8 cellular contexts compared by ENCODE assay signal in the genomic region with DNA sequence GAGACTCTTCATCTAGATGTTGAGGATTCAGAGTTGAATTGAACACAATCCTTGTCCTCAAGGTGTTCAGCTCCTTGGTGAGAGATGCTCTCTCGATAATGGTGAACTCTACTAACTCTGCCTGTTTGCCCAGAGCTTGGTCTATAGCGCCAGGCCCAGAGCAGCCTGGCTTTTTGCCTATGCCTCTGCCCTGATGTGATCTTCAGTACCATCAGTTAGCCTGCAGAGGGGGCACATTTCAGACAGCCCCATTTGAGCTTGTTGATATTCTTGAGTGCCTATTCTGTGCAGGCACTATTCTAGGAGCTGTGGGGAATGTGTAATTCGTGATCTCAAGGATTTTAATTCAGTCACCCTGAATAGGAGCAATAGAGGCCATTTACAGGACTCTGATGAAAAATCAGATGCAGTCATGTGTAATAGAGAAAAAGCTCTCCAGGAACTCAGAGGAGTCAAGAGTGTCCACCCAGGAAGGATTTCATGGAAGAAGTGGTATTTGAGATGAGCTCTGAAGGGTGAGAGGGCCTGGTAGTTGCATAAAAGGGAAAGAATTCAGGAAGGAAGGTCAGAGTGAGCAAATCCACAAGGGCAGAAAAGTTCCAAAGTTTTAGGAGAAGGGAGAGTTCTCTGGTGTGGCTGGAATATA. TPM values are rescaled to one million over a fixed set of nuclear protein-coding genes. Genes with fewer than 3 reads are reported as not detected.
DNase-seq lines count a peak whose midpoint lies in the region; ATAC-seq and TF ChIP-seq lines count a peak whose summit lies in the region.

No MANE protein-coding gene starts in this region.

- H3K9me3 Mint-ChIP-seq in stimulated activated naive B cell treated with anti-CD40 and anti-IgM and Interleukin-4, amounts not matched to agents 10 μg/mL and 1 μg/mL and 100 μg/mL, for 72 hours, result no peaks in the 10 kb centered on the region

- TF ChIP-seq CTCF in WI38 (IDR thresholded peaks at IDR 0.05; ENCODE audit: low read depth, low read length) (peak; percentile 55), foreskin keratinocyte (conservative IDR thresholded peaks at IDR 0.05) (peak; percentile 67)

- in situ Hi-C loops in G401 (cut with HindIII; ENCODE audit: low sequenced_read_pairs), result no loop called here

- peaks cover 2 to 13% of the 10 kb centered on the region in 2 donors for H3K4me1 Mint-ChIP-seq in stimulated activated naive B cell treated with anti-CD40 and anti-IgM and Interleukin-4, amounts not matched to agents 10 μg/mL and 1 μg/mL and 100 μg/mL, for 72 hours

- H3K4me3 Mint-ChIP-seq in stimulated activated naive B cell treated with anti-CD40 and anti-IgM and Interleukin-4, amounts not matched to agents 10 μg/mL and 1 μg/mL and 100 μg/mL, for 72 hours, result no peak overlapping the region

- no peak for TF ChIP-seq EP300 in Ishikawa (IDR thresholded peaks at IDR 0.05; ENCODE audit: borderline replicate concordance)

- H3K27ac Mint-ChIP-seq in stimulated activated naive B cell treated with anti-CD40 and anti-IgM and Interleukin-4, amounts not matched to agents 10 μg/mL and 1 μg/mL and 100 μg/mL, for 72 hours, result peak overlapping the region; percentile 1

- H3K27ac ChIP-seq in foreskin keratinocyte, result no peak overlapping the region

- peaks cover 43 to 70% of the 10 kb centered on the region in 2 donors for H3K36me3 Mint-ChIP-seq in stimulated activated naive B cell treated with anti-CD40 and anti-IgM and Interleukin-4, amounts not matched to agents 10 μg/mL and 1 μg/mL and 100 μg/mL, for 72 hours

- ATAC-seq in foreskin keratinocyte (peak; percentile 61), GM21825 (IDR thresholded peaks at IDR 0.05; ENCODE audit: unreplicated experiment) (no peak)
- ATAC-seq in stimulated activated naive B cell treated with anti-CD40 and anti-IgM and Interleukin-4, amounts not matched to agents 10 μg/mL and 1 μg/mL and 100 μg/mL, for 72 hours (replicated peaks), result peak; percentile 69 to 81

- peak; percentile 7 for DNase-seq in NCI-H1436 (lab: John Stamatoyannopoulos, UW)
- DNase-seq in NCI-H1436 treated with DMSO at 0.1 percent for 48 hours (lab: John Stamatoyannopoulos, UW), result no peak
- no peak for DNase-seq in foreskin keratinocyte
- DNase-seq in stimulated activated naive B cell treated with anti-CD40 and anti-IgM and Interleukin-4, amounts not matched to agents 10 μg/mL and 1 μg/mL and 100 μg/mL, for 72 hours, result no peak
- no peak for DNase-seq in G401 (ENCODE audit: low spot score)

- H3K4me1 ChIP-seq in foreskin keratinocyte, result no peaks in the 10 kb centered on the region

- H3K27me3 Mint-ChIP-seq in stimulated activated naive B cell treated with anti-CD40 and anti-IgM and Interleukin-4, amounts not matched to agents 10 μg/mL and 1 μg/mL and 100 μg/mL, for 72 hours, result no peaks in the 10 kb centered on the region

- H3K27me3 ChIP-seq in foreskin keratinocyte, result no peaks in the 10 kb centered on the region

- no peak overlapping the region for H3K4me3 ChIP-seq in WI38 (ENCODE audit: low read depth, low read length)

- TF ChIP-seq RAD21 in Ishikawa (IDR thresholded peaks at IDR 0.05; ENCODE audit: low read depth), result peak; percentile 16; the same call in 1 of the 2 replicates

TF ChIP-seq in Ishikawa, 13 proteins besides CTCF, POLR2A, EP300 and RAD21:
- TF ChIP-seq, protein P1, sequence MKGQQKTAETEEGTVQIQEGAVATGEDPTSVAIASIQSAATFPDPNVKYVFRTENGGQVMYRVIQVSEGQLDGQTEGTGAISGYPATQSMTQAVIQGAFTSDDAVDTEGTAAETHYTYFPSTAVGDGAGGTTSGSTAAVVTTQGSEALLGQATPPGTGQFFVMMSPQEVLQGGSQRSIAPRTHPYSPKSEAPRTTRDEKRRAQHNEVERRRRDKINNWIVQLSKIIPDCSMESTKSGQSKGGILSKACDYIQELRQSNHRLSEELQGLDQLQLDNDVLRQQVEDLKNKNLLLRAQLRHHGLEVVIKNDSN (IDR thresholded peaks at IDR 0.05), result no peak
- TF ChIP-seq CREB1 (IDR thresholded peaks at IDR 0.05; ENCODE audit: low read depth) (no peak), TCF12 (IDR thresholded peaks at IDR 0.05; ENCODE audit: low read depth) (no peak), CEBPB (IDR thresholded peaks at IDR 0.05) (no peak)

RNA-seq across cellular contexts. Expression of a gene that starts 19.3 kb away (rescaled TPM):
- 27.5 and 33.2 TPM in 2 replicates for total RNA-seq in foreskin keratinocyte
- 13.1 and 13.5 TPM in 2 replicates for polyA plus RNA-seq in foreskin keratinocyte
- total RNA-seq in G401 (2014; rRNA removed; shearing (Covaris generic)), result 30.5 and 35.9 TPM in 2 replicates

RNA-seq across cellular contexts. Expression of a gene that starts 24.3 kb away (rescaled TPM):
- 52.3 and 55.9 TPM in 2 replicates for total RNA-seq in foreskin keratinocyte
- polyA plus RNA-seq in foreskin keratinocyte, result 30.6 and 32.4 TPM in 2 replicates
- total RNA-seq in G401 (2014; rRNA removed; shearing (Covaris generic)), result 33.3 and 41.4 TPM in 2 replicates

RNA-seq across cellular contexts. Expression of a gene that starts 30.7 kb away (rescaled TPM):
- total RNA-seq in foreskin keratinocyte, result 47.7 and 48.4 TPM in 2 replicates
- 29.9 and 33.0 TPM in 2 replicates for polyA plus RNA-seq in foreskin keratinocyte
- total RNA-seq in G401 (2014; rRNA removed; shearing (Covaris generic)), result 19.4 and 23.9 TPM in 2 replicates

RNA-seq across cellular contexts. Expression of a gene that starts 43.3 kb away (rescaled TPM):
- total RNA-seq in foreskin keratinocyte, result 81.5 and 83.3 TPM in 2 replicates
- polyA plus RNA-seq in foreskin keratinocyte, result 107 and 127 TPM in 2 replicates
- total RNA-seq in G401 (2014; rRNA removed; shearing (Covaris generic)), result 131 and 138 TPM in 2 replicates
